In the genomic region with DNA sequence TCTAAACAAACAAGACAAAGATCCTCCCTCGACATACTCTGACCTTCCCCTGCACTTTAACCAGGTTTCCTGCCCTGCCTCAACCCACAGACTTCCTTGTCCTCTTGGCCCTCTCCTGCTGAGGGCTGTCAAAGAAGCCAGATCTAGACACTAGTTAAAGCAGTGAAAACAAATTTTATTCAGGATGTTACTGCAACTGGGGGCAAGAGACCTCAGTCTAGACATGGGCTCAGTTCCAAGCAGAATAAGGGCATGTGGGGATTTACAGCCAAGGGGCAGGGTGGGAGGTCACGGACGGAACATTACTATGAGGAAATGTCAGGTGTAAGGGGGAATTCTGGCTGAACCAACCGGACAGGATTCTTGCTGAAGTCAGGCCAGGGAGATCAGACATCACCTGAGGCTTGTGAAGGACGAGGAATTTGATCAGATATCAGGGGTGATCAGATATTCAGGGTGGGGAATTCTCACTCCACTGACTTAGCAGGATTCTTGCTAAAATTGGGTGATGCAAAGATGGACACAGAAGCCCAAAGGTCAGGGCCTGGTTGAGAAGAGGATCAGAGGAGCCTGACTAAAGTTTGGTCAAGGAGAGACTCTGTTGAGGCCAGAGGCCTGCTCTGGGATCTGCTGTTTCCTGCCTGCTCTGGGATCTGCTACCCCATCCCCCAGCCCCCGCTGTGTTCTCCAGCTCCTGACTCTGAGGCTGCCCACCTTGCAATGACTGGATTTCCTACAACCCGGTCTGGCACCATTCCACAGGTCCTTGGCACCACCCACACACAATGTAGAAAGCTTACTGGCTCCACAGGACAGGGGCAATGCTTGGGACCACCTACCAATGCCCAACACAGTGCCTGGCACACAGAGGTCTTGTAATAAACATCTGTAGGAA, we compare ENCODE assay signal across 2 cellular contexts.
A peak's percentile ranks its signal among the peaks of the same experiment; 100 is the strongest.
TF ChIP-seq lines count a peak whose summit lies in the region.

No MANE protein-coding gene starts in this region.

TF ChIP-seq in HEK293, 187 proteins besides CTCF, POLR2A, EP300 and RAD21:
- no peak for TF ChIP-seq ZBTB44 (tag by site-specific recombination; IDR thresholded peaks at IDR 0.05)
- peak; percentile 28; the same call in 1 of the 2 replicates for TF ChIP-seq ZBTB17 (tag by site-specific recombination; IDR thresholded peaks at IDR 0.05)
- TF ChIP-seq ZFHX2 (tag by site-specific recombination; conservative IDR thresholded peaks at IDR 0.05), result 0 out of 2 replicates have a peak, but pooled peaks have one; percentile 14
- no peak for TF ChIP-seq TCF7L2 (IDR thresholded peaks at IDR 0.05; ENCODE audit: borderline replicate concordance, low read depth, low read length)

TF ChIP-seq in HepG2, 621 proteins besides CTCF, POLR2A, EP300 and RAD21:
- TF ChIP-seq NFYB (CRISPR knock-in tag; IDR thresholded peaks at IDR 0.05) (no peak), MTF1 (CRISPR knock-in tag; IDR thresholded peaks at IDR 0.05) (no peak), ZC3H13 (CRISPR knock-in tag; IDR thresholded peaks at IDR 0.05) (no peak), ESRRA (CRISPR knock-in tag; IDR thresholded peaks at IDR 0.05; ENCODE audit: low read depth) (no peak)
